ENCODE assay signal across 15 cellular contexts in the genomic region with DNA sequence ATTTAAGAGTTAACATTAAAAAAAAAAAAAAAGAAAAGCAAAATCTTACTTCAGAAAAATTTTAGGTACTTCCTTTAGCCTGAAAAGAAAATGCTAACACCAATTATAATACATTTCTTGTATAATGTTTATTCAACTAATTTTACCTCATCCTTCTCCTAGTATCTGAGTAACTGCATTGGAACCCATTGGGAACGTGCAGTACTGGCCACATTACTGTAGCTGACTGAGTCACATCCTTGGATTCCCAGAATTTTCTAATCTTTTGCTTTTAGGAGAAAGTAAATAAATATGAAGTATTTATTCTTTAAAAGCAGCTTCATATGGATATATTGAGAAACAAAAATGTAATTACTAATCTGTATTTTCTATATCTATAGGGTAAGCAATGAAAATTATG.
DNase-seq lines count a peak whose midpoint lies in the region; ATAC-seq and TF ChIP-seq lines count a peak whose summit lies in the region.
"Had no signal": no experiment of that assay in that cellular context is flagged by ENCODE, and none has a peak within 500 bp of the region (broad histone marks: within the 10 kb centered on the region; RNA-seq: fewer than 3 reads in every experiment).

No MANE protein-coding gene starts in this region.

- H3F3A ChIP-seq in PC-3 (ENCODE audit: low read length, unreplicated experiment): no peaks in the 10 kb centered on the region

- no peaks in the 10 kb centered on the region for H4K20me1 ChIP-seq in PC-3 (ENCODE audit: low read length)

- no TSS peak for BruUV-seq in PC-3 (replicated peaks; lab: Mats Ljungman, UMichigan)

- H3K9me3 ChIP-seq in PC-3 (ENCODE audit: low read length): no peaks in the 10 kb centered on the region
- H3K9me3 ChIP-seq: BE2C, Caco-2 had no signal

- H3K4me2 ChIP-seq in PC-3 (ENCODE audit: low read length): no peak overlapping the region

- DNase-seq in Daoy (ENCODE audit: low read depth) (peak; percentile 1), PC-3 (peak; percentile 6), choroid plexus epithelial cell (ENCODE audit: low read depth) (peak; percentile 0), iris pigment epithelial cell (ENCODE audit: low read depth) (peak; percentile 10), NCI-H2196 (lab: John Stamatoyannopoulos, UW; ENCODE audit: unreplicated experiment) (no peak), D341Med (ENCODE audit: low spot score) (no peak), NCI-H226 (no peak)
- DNase-seq: ACHN; BE2C; Caco-2; CD8-positive, alpha-beta memory T cell; DMS53 had no signal

- POLR2A ChIA-PET in PC-3 (lab: Charles Lee; ENCODE audit: unreplicated experiment): no interaction called here

- H3K4me1 ChIP-seq in PC-3 (ENCODE audit: insufficient read depth, low read length): no peaks in the 10 kb centered on the region
- H3K4me1 ChIP-seq: BE2C, Caco-2 had no signal

- no peaks in the 10 kb centered on the region for H3K27me3 ChIP-seq in PC-3 (ENCODE audit: low read length)
- H3K27me3 ChIP-seq: BE2C had no signal

- H3K27ac ChIP-seq in PC-3 (ENCODE audit: low read length): no peak overlapping the region
- H3K27ac ChIP-seq: C4-2B had no signal

- H3K9ac ChIP-seq in PC-3 (ENCODE audit: low read length): no peak overlapping the region

- TF ChIP-seq CTCF in PC-3 (conservative IDR thresholded peaks at IDR 0.05; ENCODE audit: low read depth, low read length): no peak
- TF ChIP-seq CTCF in choroid plexus epithelial cell (conservative IDR thresholded peaks at IDR 0.05; ENCODE audit: low read depth, low read length): no peak

- no peaks in the 10 kb centered on the region for H3K36me3 ChIP-seq in PC-3 (ENCODE audit: low read depth, low read length)
- H3K36me3 ChIP-seq: BE2C had no signal

- no peak overlapping the region for H2AFZ ChIP-seq in PC-3 (ENCODE audit: low read length)

- ATAC-seq in PC-3: no peak
- no peak for ATAC-seq in esophagus mucosa
- ATAC-seq: GM12878 had no signal

- no peaks in the 10 kb centered on the region for H3K79me2 ChIP-seq in PC-3 (ENCODE audit: low read length)

- H3K4me3 ChIP-seq in PC-3 (ENCODE audit: low read length) (no peak overlapping the region), choroid plexus epithelial cell (ENCODE audit: low read depth, low read length) (no peak overlapping the region)
- H3K4me3 ChIP-seq: GM12878 had no signal

- CTCF ChIA-PET in PC-3 (lab: Charles Lee): no interaction called here

- H3K9me2 ChIP-seq in PC-3 (replicated peaks; ENCODE audit: low read length): no peaks in the 10 kb centered on the region

- intact Hi-C loops in PC-3 (cut with micrococcal nuclease): no loop called here

Comparison
In these comparisons a context has a peak if more than half of its experiments do, and no peak if none do; other contexts are left out.
1. DNase-seq: peak in Daoy (single experiment), PC-3 (single experiment), choroid plexus epithelial cell (single experiment) and iris pigment epithelial cell (single experiment); none in NCI-H2196 (single experiment), D341Med (single experiment) and NCI-H226 (single experiment).